ENCODE assay signal across 8 cellular contexts in the genomic region with DNA sequence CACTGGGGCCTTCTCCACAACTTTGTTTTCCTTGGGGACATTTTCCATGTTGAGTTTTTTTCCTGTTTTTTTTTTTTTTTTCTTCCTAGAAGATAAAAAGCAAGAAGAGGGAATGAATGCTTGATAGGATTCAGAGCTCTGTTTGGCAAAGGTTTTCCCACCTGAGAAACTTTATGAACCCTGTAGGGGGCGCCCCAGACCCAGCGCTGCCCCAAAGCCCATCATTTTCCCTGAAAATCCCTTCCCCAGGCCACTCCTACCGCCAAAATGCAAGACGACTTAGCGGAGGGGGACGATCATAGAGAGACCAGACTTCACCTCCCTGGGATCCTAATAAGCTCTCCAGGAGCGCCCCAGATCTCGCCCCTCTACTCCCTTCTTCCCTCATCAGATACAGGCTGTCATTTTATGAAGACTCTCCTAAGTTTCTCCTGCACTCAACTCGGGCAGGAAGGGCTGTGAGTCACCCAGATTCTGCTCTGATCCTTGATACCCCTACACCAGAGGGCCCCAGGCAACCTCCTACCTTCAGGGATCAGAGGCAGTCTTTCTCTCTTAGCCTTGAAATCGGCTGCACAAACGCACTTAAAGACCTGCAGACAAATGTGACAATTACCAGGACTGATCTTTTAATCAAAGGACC. TPM values are rescaled to one million over a fixed set of nuclear protein-coding genes. Genes with fewer than 3 reads are reported as not detected.
DNase-seq lines count a peak whose midpoint lies in the region; ATAC-seq and TF ChIP-seq lines count a peak whose summit lies in the region.

No MANE protein-coding gene starts in this region.

- TF ChIP-seq CTCF in AG09309 (IDR thresholded peaks at IDR 0.05; ENCODE audit: control insufficient read depth, insufficient read depth, low read depth, low read length, missing control alignments), result peak; percentile 15
- peak; percentile 22 for TF ChIP-seq CTCF in kidney epithelial cell (IDR thresholded peaks at IDR 0.05; ENCODE audit: insufficient read depth, low read length, poor library complexity, severe bottlenecking)
- no peak for TF ChIP-seq CTCF in sigmoid colon (IDR thresholded peaks at IDR 0.05)

- no peaks in the 10 kb centered on the region for H3K9me3 Mint-ChIP-seq in activated CD4-positive, alpha-beta T cell treated with anti-CD3 and anti-CD28 coated beads, Interleukin-2, amount 10 ng/mL, durations not matched to agents 24 days and 14 days

- H3K36me3 ChIP-seq in kidney epithelial cell (ENCODE audit: control insufficient read depth, insufficient read depth, low read length) (no peaks in the 10 kb centered on the region), sigmoid colon (no peaks in the 10 kb centered on the region)

- H3K4me1 Mint-ChIP-seq in activated CD4-positive, alpha-beta T cell treated with anti-CD3 and anti-CD28 coated beads, Interleukin-2, amount 10 ng/mL, durations not matched to agents 24 days and 14 days, result peaks cover 12% of the 10 kb centered on the region

- DNase-seq in AG09309 (ENCODE audit: low read depth) (no peak), kidney epithelial cell (ENCODE audit: low read depth) (no peak), A172 (ENCODE audit: low spot score) (no peak), LoVo (ENCODE audit: low spot score) (no peak), sigmoid colon (no peak)
- peak; percentile 55 for DNase-seq in activated CD4-positive, alpha-beta T cell treated with anti-CD3 and anti-CD28 coated beads, Interleukin-2, amount 10 ng/mL, durations not matched to agents 24 days and 14 days

- no peaks in the 10 kb centered on the region for H3K27me3 ChIP-seq in kidney epithelial cell (ENCODE audit: control insufficient read depth, insufficient read depth, low read length)
- H3K27me3 ChIP-seq in sigmoid colon, result peaks cover 0 to 4% (median 3%) of the 10 kb centered on the region in 3 donors

- H3K27ac Mint-ChIP-seq in activated CD4-positive, alpha-beta T cell treated with anti-CD3 and anti-CD28 coated beads, Interleukin-2, amount 10 ng/mL, durations not matched to agents 24 days and 14 days, result peak overlapping the region; percentile 70

- no peak overlapping the region for H3K4me3 ChIP-seq in AG09309 (ENCODE audit: control insufficient read depth, low read depth, low read length)
- no peak overlapping the region for H3K4me3 ChIP-seq in kidney epithelial cell (ENCODE audit: low read depth, low read length)
- no peak overlapping the region for H3K4me3 ChIP-seq in sigmoid colon

- H3K4me1 ChIP-seq in sigmoid colon, result peaks cover 0 to 7% (median 0%) of the 10 kb centered on the region in 4 donors

- 14 to 15% methylated on average over 11 of the region's 11 CpGs for WGBS in sigmoid colon, 2 donors

- no peaks in the 10 kb centered on the region for H3K9me3 ChIP-seq in sigmoid colon

- no peaks in the 10 kb centered on the region for H3K36me3 Mint-ChIP-seq in activated CD4-positive, alpha-beta T cell treated with anti-CD3 and anti-CD28 coated beads, Interleukin-2, amount 10 ng/mL, durations not matched to agents 24 days and 14 days (ENCODE audit: low read depth)

- intact Hi-C loops in activated CD4-positive, alpha-beta T cell treated with anti-CD3 and anti-CD28 coated beads, Interleukin-2, amount 10 ng/mL, durations not matched to agents 24 days and 14 days (cut with micrococcal nuclease), result no loop called here
- intact Hi-C loops in sigmoid colon (cut with DNase I), result no loop called here

- ATAC-seq in GM21786 (IDR thresholded peaks at IDR 0.05; ENCODE audit: unreplicated experiment) (peak; percentile 6), GM18909 (IDR thresholded peaks at IDR 0.05; ENCODE audit: poor library complexity, unreplicated experiment) (no peak)

- no peak overlapping the region for H3K27ac ChIP-seq in sigmoid colon

- no peak for TF ChIP-seq POLR2A in sigmoid colon (IDR thresholded peaks at IDR 0.05)

- no peaks in the 10 kb centered on the region for H3K27me3 Mint-ChIP-seq in activated CD4-positive, alpha-beta T cell treated with anti-CD3 and anti-CD28 coated beads, Interleukin-2, amount 10 ng/mL, durations not matched to agents 24 days and 14 days

- no peak for TF ChIP-seq EP300 in sigmoid colon (IDR thresholded peaks at IDR 0.05)

- peak overlapping the region; percentile 97 for H3K4me3 Mint-ChIP-seq in activated CD4-positive, alpha-beta T cell treated with anti-CD3 and anti-CD28 coated beads, Interleukin-2, amount 10 ng/mL, durations not matched to agents 24 days and 14 days

RNA-seq across cellular contexts. Expression of gene BEX5, which starts 1.4 kb away (rescaled TPM):
- 0.71 and 0.98 TPM in 2 replicates for total RNA-seq in activated CD4-positive, alpha-beta T cell treated with anti-CD3 and anti-CD28 coated beads, Interleukin-2, amount 10 ng/mL, durations not matched to agents 24 days and 14 days
- total RNA-seq in kidney epithelial cell (4.2 and 7.2 TPM in 2 replicates), sigmoid colon (1 to 10 TPM; 1.4 to 4.6 (median 2.2) TPM)
- total RNA-seq in A172 (2014; rRNA removed; shearing (Covaris generic)), result not detected in 2 replicates
- 10 to 100 TPM in 1 of 3 donors, 1 to 10 TPM in 2; 1.6 to 10.2 (median 3.3) TPM for polyA plus RNA-seq in sigmoid colon

RNA-seq across cellular contexts. Expression of gene TCEAL6, which starts 12.1 kb away (rescaled TPM):
- not detected in 2 replicates for total RNA-seq in activated CD4-positive, alpha-beta T cell treated with anti-CD3 and anti-CD28 coated beads, Interleukin-2, amount 10 ng/mL, durations not matched to agents 24 days and 14 days
- not detected in 2 replicates for total RNA-seq in kidney epithelial cell
- total RNA-seq in A172 (2014; rRNA removed; shearing (Covaris generic)), result not detected in 2 replicates
- 1 to 10 TPM in 2 of 4 donors, not detected in 2; 1.8 to 2.0 TPM for total RNA-seq in sigmoid colon
- polyA plus RNA-seq in sigmoid colon, result under 1 TPM in 1 of 3 donors, not detected in 2; 0.63 TPM

RNA-seq across cellular contexts. Expression of gene TCEAL2, which starts 28.9 kb away (rescaled TPM):
- not detected in 2 replicates for total RNA-seq in activated CD4-positive, alpha-beta T cell treated with anti-CD3 and anti-CD28 coated beads, Interleukin-2, amount 10 ng/mL, durations not matched to agents 24 days and 14 days
- total RNA-seq in kidney epithelial cell, result 3.8 and 5.5 TPM in 2 replicates
- not detected in 2 replicates for total RNA-seq in A172 (2014; rRNA removed; shearing (Covaris generic))
- total RNA-seq in sigmoid colon, result 10 to 100 TPM; 10.5 to 40.2 (median 29.3) TPM
- polyA plus RNA-seq in sigmoid colon, result 1 to 10 TPM in 2 of 3 donors, not detected in 1; 3.9 to 6.0 TPM

Comparison
In these comparisons a context has a peak if more than half of its experiments do, and no peak if none do; other contexts are left out.
1. CTCF ChIP-seq: peak in AG09309 (single experiment) and kidney epithelial cell (single experiment); none in sigmoid colon (0 of 4).